8 cellular contexts compared by ENCODE assay signal in the genomic region with DNA sequence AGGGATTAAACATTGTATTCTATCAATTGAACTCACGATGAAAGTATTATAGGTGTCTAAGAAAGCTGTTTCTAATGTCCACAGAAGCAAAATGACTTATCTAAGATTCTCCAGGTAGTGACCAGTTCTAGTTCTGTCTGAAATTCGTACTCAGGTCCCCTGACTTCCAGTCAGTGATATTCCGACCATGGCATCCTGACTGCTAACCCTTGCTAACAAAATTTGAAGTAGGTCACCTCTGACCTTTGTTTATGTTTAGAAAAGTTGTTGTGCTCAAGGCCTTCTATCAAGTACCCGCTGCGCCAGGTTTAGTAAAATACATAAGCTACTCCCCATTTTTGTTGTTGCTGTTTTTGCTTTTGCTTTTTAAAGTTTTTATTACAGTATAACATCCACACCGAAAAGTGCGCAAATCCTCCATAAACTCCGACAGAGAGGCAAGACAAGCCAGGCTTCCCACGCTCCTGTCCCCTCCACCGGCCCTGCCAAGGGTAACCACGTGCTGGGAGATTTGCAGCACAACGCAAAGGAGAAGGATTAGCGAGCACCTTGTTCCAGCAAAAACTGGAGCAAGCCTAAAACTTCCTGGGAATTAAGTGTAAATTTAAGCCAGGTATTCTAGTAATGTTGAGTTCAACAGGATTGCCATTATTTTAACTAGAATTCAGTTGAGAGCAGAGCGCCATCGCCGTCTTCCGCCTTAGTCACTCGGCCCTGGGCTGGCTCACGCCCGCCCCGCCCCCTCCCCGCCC. TPM values are rescaled to one million over a fixed set of nuclear protein-coding genes. Genes with fewer than 3 reads are reported as not detected.
DNase-seq lines count a peak whose midpoint lies in the region; ATAC-seq, FAIRE-seq and TF ChIP-seq lines count a peak whose summit lies in the region.

No MANE protein-coding gene starts in this region.

- POLR2A ChIA-PET in BJ (lab: Charles Lee) = no interaction called here
- POLR2A ChIA-PET in MCF 10A (lab: Yijun Ruan, JAX) = interaction anchor here (0.5 to 5.0 kb wide), 13 partner anchors 8 to 396 kb away, joined by 3 to 45 read pairs (median 4); a partner anchor contains a TSS

- intact Hi-C loops in MCF 10A (cut with micrococcal nuclease) = loop anchor here (2.0 kb wide), 1 partner anchor 45 kb away; no protein-coding TSS in a partner anchor

- TF ChIP-seq CTCF in BJ (IDR thresholded peaks at IDR 0.05; ENCODE audit: insufficient read depth, low read depth, low read length) (no peak), MCF 10A (IDR thresholded peaks at IDR 0.05; ENCODE audit: unreplicated experiment) (no peak)

- H3K36me3 ChIP-seq in BJ (ENCODE audit: control insufficient read depth, insufficient read depth, low read length) = no peaks in the 10 kb centered on the region

- DNase-seq in BJ (ENCODE audit: low read depth) = no peak
- DNase-seq in GM19239 (ENCODE audit: insufficient read length, low spot score) = peak; percentile 19
- DNase-seq in NCI-H82 treated with DMSO at 0.1 percent for 48 hours (lab: John Stamatoyannopoulos, UW; ENCODE audit: unreplicated experiment) = peak; percentile 77
- no peak for DNase-seq in MCF 10A (ENCODE audit: unreplicated experiment)
- peak; percentile 87 for DNase-seq in left kidney (ENCODE audit: low read depth, low spot score)
- DNase-seq in HTR-8/SVneo (ENCODE audit: insufficient read length, low spot score) = no peak

- no peaks in the 10 kb centered on the region for H3K27me3 ChIP-seq in BJ (ENCODE audit: control insufficient read depth, insufficient read depth, low read length)

- FAIRE-seq in GM19239 (lab: Jason Lieb, UNC) (peak; percentile 72), HTR-8/SVneo (lab: Jason Lieb, UNC) (no peak)

- BruUV-seq in MCF 10A (replicated peaks; lab: Mats Ljungman, UMichigan) = TSS peak; percentile 94

- H3K27me3 Mint-ChIP-seq in MCF 10A (ENCODE audit: insufficient read depth, unreplicated experiment) = no peaks in the 10 kb centered on the region
- H3K27me3 Mint-ChIP-seq in stimulated activated naive CD8-positive, alpha-beta T cell treated with anti-CD3 and anti-CD28 coated beads, Interleukin-15, Interleukin-2, amounts not matched to agents 100 ng/mL and 50 ng/mL, for 24 hours = no peaks in the 10 kb centered on the region

- H3K27ac Mint-ChIP-seq in MCF 10A (ENCODE audit: low read depth, unreplicated experiment) = peak overlapping the region; percentile 17
- H3K27ac Mint-ChIP-seq in stimulated activated naive CD8-positive, alpha-beta T cell treated with anti-CD3 and anti-CD28 coated beads, Interleukin-15, Interleukin-2, amounts not matched to agents 100 ng/mL and 50 ng/mL, for 24 hours = peak overlapping the region; percentile 81

- CTCF ChIA-PET in BJ (lab: Yijun Ruan, JAX) = interaction anchor here (1.1 to 1.2 kb wide), 4 partner anchors 11 to 179 kb away, joined by 3 to 5 read pairs (median 4); no protein-coding TSS in a partner anchor
- CTCF ChIA-PET in MCF 10A (lab: Yijun Ruan, JAX) = interaction anchor here (1.3 kb wide), 1 partner anchor 13 kb away, joined by 4 read pairs; no protein-coding TSS in a partner anchor

- no peaks in the 10 kb centered on the region for H3K9me3 Mint-ChIP-seq in MCF 10A (ENCODE audit: unreplicated experiment)
- no peaks in the 10 kb centered on the region for H3K9me3 Mint-ChIP-seq in stimulated activated naive CD8-positive, alpha-beta T cell treated with anti-CD3 and anti-CD28 coated beads, Interleukin-15, Interleukin-2, amounts not matched to agents 100 ng/mL and 50 ng/mL, for 24 hours

- ATAC-seq in HG03280 (IDR thresholded peaks at IDR 0.05; ENCODE audit: unreplicated experiment) = peak; percentile 35

- peak overlapping the region; percentile 40 for H3K4me3 ChIP-seq in BJ (ENCODE audit: low read depth, low read length)

- H3K36me3 Mint-ChIP-seq in MCF 10A (ENCODE audit: insufficient read depth, unreplicated experiment) = peaks cover 11% of the 10 kb centered on the region
- no peaks in the 10 kb centered on the region for H3K36me3 Mint-ChIP-seq in stimulated activated naive CD8-positive, alpha-beta T cell treated with anti-CD3 and anti-CD28 coated beads, Interleukin-15, Interleukin-2, amounts not matched to agents 100 ng/mL and 50 ng/mL, for 24 hours (ENCODE audit: low read depth)

- H3K4me3 Mint-ChIP-seq in MCF 10A (ENCODE audit: unreplicated experiment) = peak overlapping the region; percentile 66
- H3K4me3 Mint-ChIP-seq in stimulated activated naive CD8-positive, alpha-beta T cell treated with anti-CD3 and anti-CD28 coated beads, Interleukin-15, Interleukin-2, amounts not matched to agents 100 ng/mL and 50 ng/mL, for 24 hours = peak overlapping the region; percentile 74

- peaks cover 9% of the 10 kb centered on the region for H3K4me1 Mint-ChIP-seq in MCF 10A (ENCODE audit: insufficient read depth, unreplicated experiment)
- H3K4me1 Mint-ChIP-seq in stimulated activated naive CD8-positive, alpha-beta T cell treated with anti-CD3 and anti-CD28 coated beads, Interleukin-15, Interleukin-2, amounts not matched to agents 100 ng/mL and 50 ng/mL, for 24 hours (ENCODE audit: low read depth) = peaks cover 36% of the 10 kb centered on the region

RNA-seq across cellular contexts. Expression of a gene that starts 17.9 kb away (rescaled TPM):
- polyA plus RNA-seq in BJ (2011; rRNA removed) = 41.4 and 60.9 TPM in 2 replicates
- polyA minus RNA-seq in BJ (2011; rRNA and poly(A)+ RNA removed) = 11.8 and 16.5 TPM in 2 replicates
- total RNA-seq in MCF 10A (2022) = 71.7 and 75.4 TPM in 2 replicates

RNA-seq across cellular contexts. Expression of a gene that starts 20.2 kb away (rescaled TPM):
- polyA plus RNA-seq in BJ (2011; rRNA removed) = not detected in 2 replicates
- not detected in 2 replicates for polyA minus RNA-seq in BJ (2011; rRNA and poly(A)+ RNA removed)
- total RNA-seq in MCF 10A (2022) = not detected in 2 replicates

Comparison
In these comparisons a context has a peak if more than half of its experiments do, and no peak if none do; other contexts are left out.
1. DNase-seq: peak in GM19239 (single experiment), NCI-H82 treated with DMSO at 0.1 percent for 48 hours (single experiment) and left kidney (single experiment); none in BJ (single experiment), MCF 10A (single experiment) and HTR-8/SVneo (single experiment).